8 cellular contexts compared by ENCODE assay signal in the genomic region with DNA sequence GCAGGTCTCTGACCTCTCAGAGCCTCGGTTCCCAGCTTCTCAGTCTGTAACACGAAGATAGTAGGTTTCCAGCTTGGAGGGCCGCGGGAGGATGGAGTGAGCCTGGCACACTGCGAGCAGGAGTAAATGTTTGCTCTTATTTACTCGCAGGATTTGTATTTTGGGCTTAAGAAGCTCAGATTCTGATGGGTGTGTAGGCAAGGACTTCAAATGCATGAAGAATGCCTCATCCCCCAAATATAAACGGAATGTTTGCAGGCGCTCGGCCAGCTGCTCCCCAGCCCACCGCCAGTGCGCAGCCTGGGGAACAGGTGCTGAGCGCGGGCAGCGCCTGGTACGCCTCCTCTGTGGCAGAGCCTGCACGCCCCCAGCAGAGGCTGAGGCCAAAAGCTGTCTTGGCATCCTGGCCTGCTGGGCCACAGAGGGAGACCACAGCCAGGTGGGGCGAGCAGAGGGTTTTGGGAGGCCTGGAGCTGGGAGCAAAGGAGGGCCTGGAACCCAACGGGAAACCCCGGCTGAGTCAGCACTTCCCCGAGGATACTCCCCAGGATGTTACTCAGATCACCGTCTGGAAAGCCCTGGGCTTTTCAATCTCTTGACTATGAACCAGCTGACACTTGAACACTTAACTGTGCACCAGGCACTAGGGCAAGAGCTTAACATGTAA. TPM values are rescaled to one million over a fixed set of nuclear protein-coding genes. Genes with fewer than 3 reads are reported as not detected.
DNase-seq lines count a peak whose midpoint lies in the region; ATAC-seq and TF ChIP-seq lines count a peak whose summit lies in the region.

No MANE protein-coding gene starts in this region.

- H3K4me3 ChIP-seq in ascending aorta (peak overlapping the region in 1 of 2 donors; percentile 35), tibial artery (peak overlapping the region; percentile 6 to 8)

- H3K27ac ChIP-seq in ascending aorta (peak overlapping the region; percentile 97 to 98), layer of hippocampus (ENCODE audit: low read depth, low read length) (peak overlapping the region; percentile 53), tibial artery (peak overlapping the region; percentile 91 to 97)

- H3K9me3 ChIP-seq in ascending aorta (no peaks in the 10 kb centered on the region), tibial artery (no peaks in the 10 kb centered on the region)

- H3K4me1 ChIP-seq in ascending aorta, result peaks cover 47 to 82% of the 10 kb centered on the region in 2 donors
- H3K4me1 ChIP-seq in tibial artery, result peaks cover 9 to 99% (median 93%) of the 10 kb centered on the region in 4 donors

- H3K27me3 ChIP-seq in ascending aorta, result no peaks in the 10 kb centered on the region
- H3K27me3 ChIP-seq in layer of hippocampus (ENCODE audit: control insufficient read depth, insufficient read depth, low read length), result no peaks in the 10 kb centered on the region
- H3K27me3 ChIP-seq in tibial artery, result no peaks in the 10 kb centered on the region

- in situ Hi-C loops in ACHN (cut with HindIII; ENCODE audit: low pct_ligation_motif_present, low pct_unique_long_range_greater_than_20kb, low sequenced_read_pairs), result no loop called here

- intact Hi-C loops in ascending aorta (cut with DNase I) (no loop called here), tibial artery (cut with DNase I; ENCODE audit: low total_unique reads) (no loop called here)

- TF ChIP-seq CTCF in ascending aorta (IDR thresholded peaks at IDR 0.05) (no peak), tibial artery (IDR thresholded peaks at IDR 0.05) (no peak)

- no peak for ATAC-seq in GM19455 (IDR thresholded peaks at IDR 0.05; ENCODE audit: unreplicated experiment)

- peaks cover 31 to 40% of the 10 kb centered on the region in 2 donors for H3K36me3 ChIP-seq in ascending aorta
- peaks cover 13 to 41% (median 23%) of the 10 kb centered on the region in 3 donors for H3K36me3 ChIP-seq in tibial artery

- DNase-seq in ACHN, result peak; percentile 72
- peak; percentile 97 for DNase-seq in HT1080 (ENCODE audit: low read depth)
- no peak for DNase-seq in ascending aorta (ENCODE audit: low spot score in 2 of 2)
- peak in 1 of 2 donors; percentile 65 for DNase-seq in tibial artery
- DNase-seq in NCI-H2081 (lab: John Stamatoyannopoulos, UW), result no peak
- no peak for DNase-seq in NCI-H345 (lab: John Stamatoyannopoulos, UW)

RNA-seq across cellular contexts. Expression of gene EHD1, which starts 9.4 kb away (rescaled TPM):
- 62.0 and 80.4 TPM in 2 replicates for total RNA-seq in HT1080 (2014; rRNA removed; shearing (Covaris generic))
- polyA plus RNA-seq in HT1080 (2015; cell fraction: cytosol; rRNA removed), result 56.5 and 63.9 TPM in 2 replicates
- polyA plus RNA-seq in HT1080 (2015; cell fraction: nucleus; rRNA removed), result 76.7 and 83.0 TPM in 2 replicates
- 216 TPM for total RNA-seq in ascending aorta

RNA-seq across cellular contexts. Expression of gene CDC42BPG, which starts 24.6 kb away (rescaled TPM):
- 0.13 and 0.23 TPM in 2 replicates for total RNA-seq in HT1080 (2014; rRNA removed; shearing (Covaris generic))
- 0.01 and 0.05 TPM in 2 replicates for polyA plus RNA-seq in HT1080 (2015; cell fraction: cytosol; rRNA removed)
- polyA plus RNA-seq in HT1080 (2015; cell fraction: nucleus; rRNA removed), result 0.14 TPM in 2 replicates
- total RNA-seq in ascending aorta, result not detected

RNA-seq across cellular contexts. Expression of gene ATG2A, which starts 48.0 kb away (rescaled TPM):
- 17.5 and 19.6 TPM in 2 replicates for total RNA-seq in HT1080 (2014; rRNA removed; shearing (Covaris generic))
- polyA plus RNA-seq in HT1080 (2015; cell fraction: cytosol; rRNA removed), result 10.8 and 11.0 TPM in 2 replicates
- polyA plus RNA-seq in HT1080 (2015; cell fraction: nucleus; rRNA removed), result 22.5 and 22.6 TPM in 2 replicates
- total RNA-seq in ascending aorta, result 39.5 TPM

RNA-seq across cellular contexts. Expression of gene PPP2R5B, which starts 55.5 kb away (rescaled TPM):
- total RNA-seq in HT1080 (2014; rRNA removed; shearing (Covaris generic)), result 7.7 and 8.3 TPM in 2 replicates
- 7.8 and 8.4 TPM in 2 replicates for polyA plus RNA-seq in HT1080 (2015; cell fraction: cytosol; rRNA removed)
- polyA plus RNA-seq in HT1080 (2015; cell fraction: nucleus; rRNA removed), result 15.3 and 17.0 TPM in 2 replicates
- 115 TPM for total RNA-seq in ascending aorta

RNA-seq across cellular contexts. Expression of gene MEN1, which starts 58.7 kb away (rescaled TPM):
- total RNA-seq in HT1080 (2014; rRNA removed; shearing (Covaris generic)), result 22.3 and 34.1 TPM in 2 replicates
- 49.3 and 56.7 TPM in 2 replicates for polyA plus RNA-seq in HT1080 (2015; cell fraction: cytosol; rRNA removed)
- polyA plus RNA-seq in HT1080 (2015; cell fraction: nucleus; rRNA removed), result 71.2 and 75.4 TPM in 2 replicates
- total RNA-seq in ascending aorta, result 36.6 TPM

Comparison
In these comparisons a context has a peak if more than half of its experiments do, and no peak if none do; other contexts are left out.
1. DNase-seq: peak in ACHN (single experiment) and HT1080 (single experiment); none in ascending aorta (0 of 2), NCI-H2081 (0 of 2) and NCI-H345 (single experiment).
2. Peak in every context shown above with its lines, with median percentiles within 50 percentile points of each other: H3K27ac ChIP-seq.